ENCODE assay signal across 18 cellular contexts in the genomic region with DNA sequence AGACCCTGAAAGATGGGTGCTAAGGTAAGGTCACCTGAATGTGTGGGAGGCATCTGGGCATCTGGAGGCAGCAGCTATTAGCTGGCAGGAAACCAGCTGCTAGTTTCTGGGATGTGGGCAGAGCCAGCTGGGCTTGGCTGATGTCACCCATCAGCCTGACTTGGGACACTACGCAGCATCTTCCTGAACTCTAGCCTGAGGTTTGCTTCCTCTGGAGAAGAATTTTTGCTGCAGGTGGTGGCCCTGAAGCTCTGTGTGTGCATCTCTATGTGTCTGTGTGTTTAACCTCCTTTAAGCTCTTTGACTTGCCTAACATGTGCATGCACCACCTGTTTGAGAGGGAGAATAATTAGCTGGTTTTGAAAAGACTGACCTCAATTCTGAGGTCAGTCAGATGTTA.
"Had no signal": no experiment of that assay in that cellular context is flagged by ENCODE, and none has a peak within 500 bp of the region (broad histone marks: within the 10 kb centered on the region; RNA-seq: fewer than 3 reads in every experiment).

No MANE protein-coding gene starts in this region.

- H3K36me3 ChIP-seq: esophagus squamous epithelium, gastrocnemius medialis, thoracic aorta, vagina had no signal

- H3K27ac ChIP-seq: coronary artery, esophagus squamous epithelium, gastrocnemius medialis, thoracic aorta, vagina had no signal

- ATAC-seq: activated T-cell treated with anti-CD3 and anti-CD28 coated beads, Interleukin-2, amount 50 U/mL, for 72 hours; gastrocnemius medialis; mucosa of descending colon had no signal

- H3K27me3 ChIP-seq: esophagus squamous epithelium, gastrocnemius medialis, vagina had no signal

- H3K4me1 ChIP-seq: gastrocnemius medialis had no signal

- DNase-seq: activated CD4-positive, alpha-beta memory T cell treated with anti-CD3 and anti-CD28 coated beads for 36 hours; activated CD4-positive, alpha-beta T cell treated with anti-CD3 and anti-CD28 coated beads for 48 hours; activated effector memory CD4-positive, alpha-beta T cell treated with Interleukin-2 at 50 U/mL for 16 hours; activated naive CD4-positive, alpha-beta T cell treated with anti-CD3 and anti-CD28 coated beads for 36 hours; activated naive CD8-positive, alpha-beta T cell treated with anti-CD3 and anti-CD28 coated beads, Interleukin-2, amount 10 ng/mL, durations not matched to agents 7 days and 5 days; activated T-cell treated with anti-CD3 and anti-CD28 coated beads, Interleukin-2, amount 50 U/mL, for 72 hours; cerebellar nuclear complex; endodermal cell; esophagus squamous epithelium; mesenchymal stem cell; occipital lobe; stimulated activated CD4-positive, alpha-beta T cell treated with anti-CD3 and anti-CD28 coated beads, Interleukin-4, amount 100 ng/mL, for 24 hours; stimulated activated naive CD4-positive, alpha-beta T cell treated with Interleukin-2 at 50 U/mL for 16 hours had no signal

- H3K4me3 ChIP-seq: coronary artery, esophagus squamous epithelium, gastrocnemius medialis, mucosa of descending colon, thoracic aorta, vagina had no signal

- H3K9me3 ChIP-seq: esophagus squamous epithelium, gastrocnemius medialis, mucosa of descending colon, thoracic aorta, vagina had no signal
